In genomic region chr6:15922510-15923307, GRCh38 we compare ENCODE assay signal across 1 cellular context.
A peak's percentile ranks its signal among the peaks of the same experiment; 100 is the strongest.
TF ChIP-seq lines count a peak whose summit lies in the region.

No MANE protein-coding gene starts in this region.

TF ChIP-seq in K562, 482 proteins besides CTCF, POLR2A, EP300 and RAD21 (continued from another document and continues in another):
- no peak for TF ChIP-seq E4F1 (CRISPR knock-in tag; IDR thresholded peaks at IDR 0.05; ENCODE audit: borderline replicate concordance)
- TF ChIP-seq HMGN3 (IDR thresholded peaks at IDR 0.05; ENCODE audit: borderline replicate concordance, extremely low read depth, insufficient read length, low read depth, low read length) = peak; percentile 44
- no peak; the same call in 1 of the 2 replicates for TF ChIP-seq ZNF583 (CRISPR knock-in tag; IDR thresholded peaks at IDR 0.05)
- no peak for TF ChIP-seq CTCFL (IDR thresholded peaks at IDR 0.05; ENCODE audit: borderline replicate concordance, insufficient read depth, low read depth, low read length, poor library complexity, severe bottlenecking)
- TF ChIP-seq ZNF609 (CRISPR knock-in tag; IDR thresholded peaks at IDR 0.05; ENCODE audit: borderline replicate concordance) = no peak
- TF ChIP-seq PHB2 (IDR thresholded peaks at IDR 0.05; ENCODE audit: low read depth) = peak; percentile 73; the same call in 1 of the 2 replicates
- TF ChIP-seq PHTF2 (CRISPR knock-in tag; IDR thresholded peaks at IDR 0.05) = no peak
- no peak for TF ChIP-seq ZNF561 (CRISPR knock-in tag; conservative IDR thresholded peaks at IDR 0.05)
- no peak for TF ChIP-seq NFYB (IDR thresholded peaks at IDR 0.05; ENCODE audit: extremely low read depth, insufficient read length)
- no peak for TF ChIP-seq BMI1 (IDR thresholded peaks at IDR 0.05; ENCODE audit: low read length)
- TF ChIP-seq PRMT5 (CRISPR knock-in tag; IDR thresholded peaks at IDR 0.05) = no peak
- no peak for TF ChIP-seq HOMEZ (CRISPR knock-in tag; IDR thresholded peaks at IDR 0.05)
- no peak for TF ChIP-seq SAP30 (IDR thresholded peaks at IDR 0.05; ENCODE audit: borderline replicate concordance, insufficient read depth, low read depth, low read length, poor library complexity, severe bottlenecking)
- TF ChIP-seq VEZF1 (CRISPR knock-in tag; IDR thresholded peaks at IDR 0.05) = peak; percentile 65
- TF ChIP-seq CHD1 (IDR thresholded peaks at IDR 0.05; ENCODE audit: low read length) = no peak
- TF ChIP-seq IRF2 (CRISPR knock-in tag; IDR thresholded peaks at IDR 0.05) = no peak
- no peak for TF ChIP-seq ZNF316 (IDR thresholded peaks at IDR 0.05)
- no peak for TF ChIP-seq YBX1 (IDR thresholded peaks at IDR 0.05)
- peak; percentile 95 for TF ChIP-seq NCOR1 (IDR thresholded peaks at IDR 0.05)
- no peak for TF ChIP-seq ZNF586 (CRISPR knock-in tag; conservative IDR thresholded peaks at IDR 0.05)
- no peak for TF ChIP-seq HDAC6 (IDR thresholded peaks at IDR 0.05; ENCODE audit: low read depth, low read length)
- TF ChIP-seq BCOR (IDR thresholded peaks at IDR 0.05) = peak; percentile 83; the same call in 1 of the 2 replicates
- TF ChIP-seq HDAC8 (tag; IDR thresholded peaks at IDR 0.05) = no peak
- peak; percentile 94 for TF ChIP-seq NFIC (IDR thresholded peaks at IDR 0.05)
- TF ChIP-seq MGA (IDR thresholded peaks at IDR 0.05) = no peak
- TF ChIP-seq ZNF224 (CRISPR knock-in tag; IDR thresholded peaks at IDR 0.05) = no peak
- TF ChIP-seq RFX7 (CRISPR knock-in tag; IDR thresholded peaks at IDR 0.05) = no peak
- TF ChIP-seq POLR2AphosphoS2 (IDR thresholded peaks at IDR 0.05; ENCODE audit: low read length) = no peak
- TF ChIP-seq GTF2F1 (IDR thresholded peaks at IDR 0.05; ENCODE audit: low read depth, low read length) = no peak
- TF ChIP-seq HCFC1 (IDR thresholded peaks at IDR 0.05; ENCODE audit: low read depth, low read length) = no peak
- no peak for TF ChIP-seq THRAP3 (IDR thresholded peaks at IDR 0.05; ENCODE audit: borderline replicate concordance)
- peak; percentile 40 to 82 for TF ChIP-seq NCOA2 (IDR thresholded peaks at IDR 0.05; ENCODE audit: partially characterized antibody in 2 of 2)
- no peak for TF ChIP-seq PTTG1 (tag; IDR thresholded peaks at IDR 0.05; ENCODE audit: low read depth)
- TF ChIP-seq ILF3 (IDR thresholded peaks at IDR 0.05; ENCODE audit: borderline replicate concordance) = no peak
- TF ChIP-seq RBM34 (IDR thresholded peaks at IDR 0.05; ENCODE audit: borderline replicate concordance, insufficient read depth, low read length) = no peak
